In genomic region chr11:95134491-95134890, GRCh38 we compare ENCODE assay signal across 13 cellular contexts. TPM values are rescaled to one million over a fixed set of nuclear protein-coding genes. Genes with fewer than 3 reads are reported as not detected.
DNase-seq lines count a peak whose midpoint lies in the region; ATAC-seq and TF ChIP-seq lines count a peak whose summit lies in the region.
"Had no signal": no experiment of that assay in that cellular context is flagged by ENCODE, and none has a peak within 500 bp of the region (broad histone marks: within the 10 kb centered on the region; RNA-seq: fewer than 3 reads in every experiment).

No MANE protein-coding gene starts in this region.

- H3K9me3 ChIP-seq in PC-9 (ENCODE audit: insufficient read depth, low read depth) = no peaks in the 10 kb centered on the region
- H3K9me3 ChIP-seq in psoas muscle = no peaks in the 10 kb centered on the region
- H3K9me3 ChIP-seq: uterus had no signal

- H3K27me3 ChIP-seq in PC-9 (ENCODE audit: insufficient read depth, low read depth) = no peaks in the 10 kb centered on the region
- H3K27me3 ChIP-seq in psoas muscle (ENCODE audit: insufficient read depth in 3 of 3, low read length in 2 of 3) = no peaks in the 10 kb centered on the region
- H3K27me3 ChIP-seq: uterus had no signal

- H3K9me2 ChIP-seq in PC-9 (ENCODE audit: insufficient read depth) = no peaks in the 10 kb centered on the region

- H3K4me3 ChIP-seq in PC-9 (no peak overlapping the region), fibroblast of the aortic adventitia (ENCODE audit: low read depth, low read length) (no peak overlapping the region), psoas muscle (no peak overlapping the region)
- H3K4me3 ChIP-seq: uterus had no signal

- H3K4me2 ChIP-seq in PC-9 = peak overlapping the region; percentile 4

- no peaks in the 10 kb centered on the region for H4K20me1 ChIP-seq in PC-9 (ENCODE audit: insufficient read depth)

- H3K79me2 ChIP-seq in PC-9 (ENCODE audit: low read depth) = no peaks in the 10 kb centered on the region

- peaks cover 12% of the 10 kb centered on the region; the same call in 1 of the 2 replicates for H3F3A ChIP-seq in PC-9 (ENCODE audit: insufficient read depth, low read depth)

- peak; percentile 59 for DNase-seq in Daoy (ENCODE audit: low read depth)
- peak; percentile 73 to 94 for DNase-seq in PC-9
- DNase-seq in fibroblast of the aortic adventitia (ENCODE audit: low read depth) = peak; percentile 55
- peak in 1 of 2 donors; percentile 29 for DNase-seq in psoas muscle
- no peak for DNase-seq in COR-L47 (lab: John Stamatoyannopoulos, UW)
- no peak for DNase-seq in ecto neural progenitor cell (ENCODE audit: low spot score)
- DNase-seq: activated naive CD8-positive, alpha-beta T cell treated with anti-CD3 and anti-CD28 coated beads, Interleukin-2, amount 10 ng/mL, durations not matched to agents 7 days and 5 days; DMS53; NCI-H1930; stimulated activated CD4-positive, alpha-beta T cell treated with anti-CD3 and anti-CD28 coated beads, Interleukin-15, amount 100 ng/mL, for 24 hours; uterus had no signal

- no TSS peak for BruUV-seq in PC-9 (replicated peaks; lab: Mats Ljungman, UMichigan)

- TF ChIP-seq CTCF in PC-9 (conservative IDR thresholded peaks at IDR 0.05) (no peak), fibroblast of the aortic adventitia (IDR thresholded peaks at IDR 0.05; ENCODE audit: insufficient read depth, low read length) (no peak), psoas muscle (IDR thresholded peaks at IDR 0.05) (no peak)

- H3K27ac ChIP-seq in PC-9 (peak overlapping the region; percentile 43), psoas muscle (peak overlapping the region; percentile 34)

- ATAC-seq in psoas muscle = peak; percentile 50 to 67 (median 64)
- no peak for ATAC-seq in GM21390 (IDR thresholded peaks at IDR 0.05; ENCODE audit: unreplicated experiment)
- ATAC-seq in HG03521 (IDR thresholded peaks at IDR 0.05; ENCODE audit: unreplicated experiment) = no peak

- CTCF ChIA-PET in PC-9 (lab: Charles Lee) = interaction anchor here (0.7 kb wide), 1 partner anchor 66 kb away, joined by 3 read pairs; no protein-coding TSS in a partner anchor

- intact Hi-C loops in PC-9 (cut with micrococcal nuclease; ENCODE audit: unreplicated experiment) = loop anchor here (1.0 kb wide), 4 partner anchors 15 to 161 kb away; partner anchors contain the start of genes CWC15 and KDM4D
- intact Hi-C loops in psoas muscle (cut with DNase I) = no loop called here

- H3K36me3 ChIP-seq in PC-9 (ENCODE audit: low read depth) (no peaks in the 10 kb centered on the region), psoas muscle (ENCODE audit: insufficient read depth in 1 of 2, low read depth in 1 of 2) (peaks cover 4 to 21% of the 10 kb centered on the region in 2 donors)
- H3K36me3 ChIP-seq: uterus had no signal

- no peak overlapping the region for H2AFZ ChIP-seq in PC-9

- WGBS in psoas muscle, 3 donors = 42 to 53% (median 46%) methylated on average over 5 of the region's 5 CpGs

- POLR2A ChIA-PET in PC-9 (lab: Charles Lee; ENCODE audit: unreplicated experiment) = interaction anchor here (0.5 kb wide), 1 partner anchor 41 kb away, joined by 7 read pairs; no protein-coding TSS in a partner anchor

- H3K4me1 ChIP-seq in PC-9 (replicated peaks; ENCODE audit: insufficient read depth) = peaks cover 25% of the 10 kb centered on the region
- peaks cover 7% of the 10 kb centered on the region for H3K4me1 ChIP-seq in psoas muscle
- H3K4me1 ChIP-seq: uterus had no signal

RNA-seq across cellular contexts. Expression of gene ENDOD1, which starts 44.8 kb away (rescaled TPM):
- 13.6 and 16.2 TPM in 2 replicates for total RNA-seq in Daoy (2014; rRNA removed; shearing (Covaris generic))
- 8.0 and 8.1 TPM in 2 replicates for total RNA-seq in PC-9 (2021)
- 17.6 and 39.8 TPM in 2 replicates for total RNA-seq in fibroblast of the aortic adventitia (ENCODE audit: low replicate concordance)
- total RNA-seq in psoas muscle = 10 to 100 TPM; 29.0 to 55.3 (median 41.3) TPM
- polyA plus RNA-seq in psoas muscle = 10 to 100 TPM in 2 of 3 donors, 1 to 10 TPM in 1; 9.8 to 22.5 (median 20.1) TPM

Comparison
In these comparisons a context has a peak if more than half of its experiments do, and no peak if none do; other contexts are left out.
1. DNase-seq: peak in Daoy (single experiment), PC-9 (2 of 2) and fibroblast of the aortic adventitia (single experiment); none in COR-L47 (single experiment) and ecto neural progenitor cell (single experiment).
2. ATAC-seq: peak in psoas muscle (4 of 4); none in GM21390 (single experiment) and HG03521 (single experiment).